In genomic region chr15:73564255-73564654, GRCh38 we compare ENCODE assay signal across 10 cellular contexts.
DNase-seq lines count a peak whose midpoint lies in the region; FAIRE-seq and TF ChIP-seq lines count a peak whose summit lies in the region.
"Had no signal": no experiment of that assay in that cellular context is flagged by ENCODE, and none has a peak within 500 bp of the region (broad histone marks: within the 10 kb centered on the region; RNA-seq: fewer than 3 reads in every experiment).

No MANE protein-coding gene starts in this region.

- FAIRE-seq in endothelial cell of umbilical vein (lab: Jason Lieb, UNC), result peak; percentile 87
- FAIRE-seq: endometrium had no signal

- H3K4me3 ChIP-seq in endothelial cell of umbilical vein (replicated peaks in 1 of 3; ENCODE audit: insufficient read depth in 1 of 3, low read depth in 1 of 3, low read length in 3 of 3) (no peak overlapping the region), retinal pigment epithelial cell (ENCODE audit: low read length) (no peak overlapping the region)
- H3K4me3 ChIP-seq: SK-N-MC had no signal

- H2AFZ ChIP-seq in endothelial cell of umbilical vein (ENCODE audit: low read depth, low read length), result no peak overlapping the region

- no peaks in the 10 kb centered on the region for H4K20me1 ChIP-seq in endothelial cell of umbilical vein (replicated peaks; ENCODE audit: control insufficient read depth, extremely low read depth, insufficient read depth, low read length)

- no peak overlapping the region for H3K27ac ChIP-seq in endothelial cell of umbilical vein (ENCODE audit: insufficient read depth, low read depth, low read length)
- H3K27ac ChIP-seq: SK-N-MC had no signal

- no peaks in the 10 kb centered on the region for H3K9me3 ChIP-seq in endothelial cell of umbilical vein (replicated peaks; ENCODE audit: control insufficient read depth, insufficient read depth, low read length)

- TF ChIP-seq CTCF in endothelial cell of umbilical vein (IDR thresholded peaks at IDR 0.05; ENCODE audit: extremely low read depth in 1 of 2, insufficient read depth in 1 of 2, low read depth in 1 of 2, low read length in 2 of 2), result peak in 1 of 2 donors; percentile 5
- TF ChIP-seq CTCF in retinal pigment epithelial cell (conservative IDR thresholded peaks at IDR 0.05; ENCODE audit: low read depth, low read length), result peak; percentile 48

- peaks cover 10% of the 10 kb centered on the region for H3K4me1 ChIP-seq in endothelial cell of umbilical vein (ENCODE audit: control insufficient read depth, extremely low read depth, insufficient read depth, low read length)

- no peaks in the 10 kb centered on the region for H3K9me1 ChIP-seq in endothelial cell of umbilical vein (replicated peaks; ENCODE audit: control insufficient read depth, extremely low read depth, insufficient read depth, low read length)

- dilution Hi-C loops in endothelial cell of umbilical vein (cut with MboI; ENCODE audit: extremely low pct_ligation_motif_present, low sequenced_read_pairs), result no loop called here

- no peak overlapping the region for H3K4me2 ChIP-seq in endothelial cell of umbilical vein (ENCODE audit: insufficient read depth, low read length)

- H3K79me2 ChIP-seq in endothelial cell of umbilical vein (ENCODE audit: control insufficient read depth, insufficient read depth, low read length), result no peaks in the 10 kb centered on the region

- no peaks in the 10 kb centered on the region for H3K27me3 ChIP-seq in endothelial cell of umbilical vein (ENCODE audit: control insufficient read depth in 2 of 2, insufficient read depth in 2 of 2, low read length in 2 of 2)

- H3K9ac ChIP-seq in endothelial cell of umbilical vein (replicated peaks; ENCODE audit: extremely low read depth, insufficient read depth, low read length), result no peak overlapping the region

- no peak for TF ChIP-seq POLR2A in endothelial cell of umbilical vein (IDR thresholded peaks at IDR 0.05; ENCODE audit: low read depth, low read length)

- DNase-seq in NCI-H524 (lab: John Stamatoyannopoulos, UW), result peak; percentile 21 to 52
- no peak for DNase-seq in NCI-H524 treated with DMSO at 0.1 percent for 48 hours (lab: John Stamatoyannopoulos, UW)
- DNase-seq in RKO (ENCODE audit: low spot score), result peak; percentile 38
- peak; percentile 73 for DNase-seq in endothelial cell of umbilical vein (ENCODE audit: low read depth, low spot score)
- peak; percentile 25 for DNase-seq in retinal pigment epithelial cell (ENCODE audit: low read depth)
- DNase-seq in NCI-H2227 treated with DMSO at 0.1 percent for 48 hours (lab: John Stamatoyannopoulos, UW), result no peak
- no peak for DNase-seq in NCI-H526 treated with DMSO at 0.1 percent for 48 hours (lab: John Stamatoyannopoulos, UW)
- DNase-seq in NCI-H510A (lab: John Stamatoyannopoulos, UW), result no peak

- intact Hi-C loops in endothelial cell of umbilical vein (cut with micrococcal nuclease), result loop anchor here (2.0 kb wide), 1 partner anchor 37 kb away; no protein-coding TSS in a partner anchor

- CTCF ChIA-PET in endothelial cell of umbilical vein (lab: Charles Lee), result interaction anchor here (0.7 to 8.6 kb wide), 4 partner anchors 21 to 141 kb away, joined by 3 to 294 read pairs (median 6); partner anchors contain the start of gene NPTN

- peaks cover 5 to 18% of the 10 kb centered on the region in 2 experiments for H3K36me3 ChIP-seq in endothelial cell of umbilical vein (ENCODE audit: control insufficient read depth in 2 of 2, extremely low read depth in 1 of 2, insufficient read depth in 2 of 2, low read length in 2 of 2)

- POLR2A ChIA-PET in endothelial cell of umbilical vein (lab: Charles Lee), result no interaction called here

- no TSS peak for BruUV-seq in endothelial cell of umbilical vein (replicated peaks; lab: Mats Ljungman, UMichigan)

TF ChIP-seq in endothelial cell of umbilical vein, 7 proteins besides CTCF, POLR2A, EP300 and RAD21:
- TF ChIP-seq, protein P1, sequence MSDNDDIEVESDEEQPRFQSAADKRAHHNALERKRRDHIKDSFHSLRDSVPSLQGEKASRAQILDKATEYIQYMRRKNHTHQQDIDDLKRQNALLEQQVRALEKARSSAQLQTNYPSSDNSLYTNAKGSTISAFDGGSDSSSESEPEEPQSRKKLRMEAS (IDR thresholded peaks at IDR 0.05; ENCODE audit: insufficient read depth, insufficient read length), result no peak
- TF ChIP-seq FOS (IDR thresholded peaks at IDR 0.05; ENCODE audit: borderline replicate concordance, insufficient read depth, low read length) (peak; percentile 85), POLR2AphosphoS5 (IDR thresholded peaks at IDR 0.05; ENCODE audit: insufficient read depth, low read depth, low read length) (no peak), GATA2 (IDR thresholded peaks at IDR 0.05; ENCODE audit: insufficient read depth, insufficient read length, low read depth, low read length) (no peak), EZH2 (IDR thresholded peaks at IDR 0.05; ENCODE audit: borderline replicate concordance, low read depth, low read length, severe bottlenecking) (no peak), MYC (IDR thresholded peaks at IDR 0.05; ENCODE audit: low read depth, low read length) (no peak), JUN (IDR thresholded peaks at IDR 0.05; ENCODE audit: borderline replicate concordance, insufficient read depth, insufficient read length, low read depth) (peak; percentile 87)

Comparison
In these comparisons a context has a peak if more than half of its experiments do, and no peak if none do; other contexts are left out.
1. DNase-seq: peak in NCI-H524 (2 of 2), RKO (single experiment), endothelial cell of umbilical vein (single experiment) and retinal pigment epithelial cell (single experiment); none in NCI-H524 treated with DMSO at 0.1 percent for 48 hours (single experiment), NCI-H2227 treated with DMSO at 0.1 percent for 48 hours (single experiment), NCI-H526 treated with DMSO at 0.1 percent for 48 hours (single experiment) and NCI-H510A (single experiment).